Comparison of ENCODE assay signal across 23 cellular contexts in genomic region chr12:132521726-132522292, GRCh38.
"Had no signal": no experiment of that assay in that cellular context is flagged by ENCODE, and none has a peak within 500 bp of the region (broad histone marks: within the 10 kb centered on the region; RNA-seq: fewer than 3 reads in every experiment).

No MANE protein-coding gene starts in this region.

- DNase-seq: activated B cell treated with CpG ODN at 0.5 μM for 24 hours; activated CD4-positive, alpha-beta T cell treated with anti-CD3 and anti-CD28 coated beads for 1 hour; activated CD4-positive, alpha-beta T cell treated with anti-CD3 and anti-CD28 coated beads, Interleukin-2, amount 10 ng/mL, durations not matched to agents 24 days and 14 days; activated CD4-positive, alpha-beta T cell treated with anti-CD3 and anti-CD28 coated beads, Interleukin-2, amount 50 U/mL, for 48 hours; activated CD8-positive, alpha-beta memory T cell treated with anti-CD3 and anti-CD28 coated beads, Interleukin-2, amount 10 ng/mL, durations not matched to agents 7 days and 5 days; activated effector memory CD4-positive, alpha-beta T cell treated with Interleukin-2 at 50 U/mL for 16 hours; activated naive CD4-positive, alpha-beta T cell; activated naive CD8-positive, alpha-beta T cell treated with anti-CD3 and anti-CD28 coated beads, Interleukin-2, amount 50 U/mL, for 24 hours; activated T-cell treated with anti-CD3 and anti-CD28 coated beads, Interleukin-2, amount 50 U/mL, for 24 hours; amniotic stem cell; body of pancreas; central memory CD4-positive, alpha-beta T cell; Kasumi-1; KBM-7; NCI-H1092; NCI-H2029; NCI-H510A; Peyer's patch; SW 1271 had no signal

- H3K27me3 ChIP-seq: ascending aorta, body of pancreas, Peyer's patch, SJSA1 had no signal

- H3K9me3 ChIP-seq: ascending aorta, body of pancreas, Peyer's patch had no signal

- H3K36me3 ChIP-seq: SJSA1 had no signal

- H3K27ac ChIP-seq: ascending aorta, body of pancreas, Peyer's patch, SJSA1 had no signal

- H3K4me1 ChIP-seq: ascending aorta, SJSA1 had no signal

- ATAC-seq: activated CD8-positive, alpha-beta memory T cell treated with anti-CD3 and anti-CD28 coated beads, Interleukin-2, amount 10 ng/mL, durations not matched to agents 7 days and 5 days; activated naive CD4-positive, alpha-beta T cell treated with anti-CD3 and anti-CD28 coated beads, Interleukin-2, amount 50 U/mL, for 72 hours; activated naive CD8-positive, alpha-beta T cell treated with anti-CD3 and anti-CD28 coated beads, Interleukin-2, amount 50 U/mL, for 24 hours; body of pancreas; SK-N-SH treated with all-trans-retinoic acid at 6 μM for 48 hours had no signal

- H3K4me3 ChIP-seq: ascending aorta, body of pancreas, Peyer's patch, SJSA1 had no signal
